12 cellular contexts compared by ENCODE assay signal in genomic region chr12:113700943-113701342, GRCh38.
A peak's percentile ranks its signal among the peaks of the same experiment; 100 is the strongest.
DNase-seq lines count a peak whose midpoint lies in the region; ATAC-seq and TF ChIP-seq lines count a peak whose summit lies in the region.
"Had no signal": no experiment of that assay in that cellular context is flagged by ENCODE, and none has a peak within 500 bp of the region (broad histone marks: within the 10 kb centered on the region; RNA-seq: fewer than 3 reads in every experiment).

No MANE protein-coding gene starts in this region.

- no peak for TF ChIP-seq CTCF in AG10803 (conservative IDR thresholded peaks at IDR 0.05; ENCODE audit: low read length)
- TF ChIP-seq CTCF in astrocyte of the spinal cord (IDR thresholded peaks at IDR 0.05; ENCODE audit: low read depth, low read length), result no peak

- H3K4me3 ChIP-seq in AG10803 (ENCODE audit: low read length) (no peak overlapping the region), astrocyte of the spinal cord (ENCODE audit: low read depth, low read length) (no peak overlapping the region)

- ATAC-seq in esophagus mucosa, result no peak
- ATAC-seq in GM18511 (IDR thresholded peaks at IDR 0.05; ENCODE audit: unreplicated experiment), result no peak
- ATAC-seq: stimulated activated memory B cell treated with anti-CD40 and anti-IgM and Interleukin-4, amounts not matched to agents 10 μg/mL and 1 μg/mL and 100 μg/mL, for 72 hours had no signal

- in situ Hi-C loops in astrocyte of the spinal cord (cut with HindIII; ENCODE audit: low sequenced_read_pairs), result no loop called here

- DNase-seq in AG10803 (ENCODE audit: low read depth) (peak; percentile 53), HS-27A (ENCODE audit: low read depth) (peak; percentile 12), astrocyte of the spinal cord (ENCODE audit: low read depth, low spot score) (peak; percentile 28), iPS-NIHi7 (ENCODE audit: extremely low spot score) (peak; percentile 67), hepatic stellate cell (ENCODE audit: low spot score) (no peak), T-helper 1 cell (no peak)
- DNase-seq: C1 segment of cervical spinal cord, hypothalamus, posterior cingulate gyrus had no signal

Comparison
In these comparisons a context has a peak if more than half of its experiments do, and no peak if none do; other contexts are left out.
1. DNase-seq: peak in AG10803 (single experiment), HS-27A (single experiment), astrocyte of the spinal cord (single experiment) and iPS-NIHi7 (single experiment); none in hepatic stellate cell (single experiment) and T-helper 1 cell (0 of 5).